ENCODE assay signal across 1 cellular context in genomic region chr3:33113772-33114621, GRCh38.
TF ChIP-seq lines count a peak whose summit lies in the region.

CRTAP (plus strand) TSS chr3:33114014; CDS start chr3:33114078, 64 bp downstream.

TF ChIP-seq in HepG2, 621 proteins besides CTCF, POLR2A, EP300 and RAD21 (continued from another document and continues in another):
- TF ChIP-seq HNF1B (CRISPR knock-in tag; IDR thresholded peaks at IDR 0.05) (no peak), ZNF766 (CRISPR knock-in tag; IDR thresholded peaks at IDR 0.05; ENCODE audit: borderline replicate concordance) (no peak), ZSCAN25 (CRISPR knock-in tag; IDR thresholded peaks at IDR 0.05) (no peak), ZKSCAN1 (IDR thresholded peaks at IDR 0.05; ENCODE audit: low read length) (no peak), ZNF367 (CRISPR knock-in tag; IDR thresholded peaks at IDR 0.05; ENCODE audit: borderline replicate concordance) (no peak), FOXP1 (IDR thresholded peaks at IDR 0.05) (no peak), FOXP1 (CRISPR knock-in tag; IDR thresholded peaks at IDR 0.05) (no peak), SMARCC2 (IDR thresholded peaks at IDR 0.05) (no peak), KDM5B (CRISPR knock-in tag; IDR thresholded peaks at IDR 0.05; ENCODE audit: borderline replicate concordance) (peak; percentile 78), KMT2B (CRISPR knock-in tag; IDR thresholded peaks at IDR 0.05) (no peak), ZSCAN9 (CRISPR knock-in tag; IDR thresholded peaks at IDR 0.05; ENCODE audit: borderline replicate concordance) (no peak; the same call in 1 of the 2 replicates), ZNF616 (CRISPR knock-in tag; IDR thresholded peaks at IDR 0.05; ENCODE audit: low read depth) (peak; percentile 94), ZBTB2 (CRISPR knock-in tag; IDR thresholded peaks at IDR 0.05; ENCODE audit: low read depth) (no peak), RBFOX2 (IDR thresholded peaks at IDR 0.05; ENCODE audit: low read depth, low read length) (peak; percentile 83), ZNF770 (CRISPR knock-in tag; IDR thresholded peaks at IDR 0.05) (no peak; the same call in 1 of the 2 replicates), DMAP1 (CRISPR knock-in tag; IDR thresholded peaks at IDR 0.05) (peak; percentile 47; the same call in 1 of the 2 replicates), NAIF1 (CRISPR knock-in tag; IDR thresholded peaks at IDR 0.05; ENCODE audit: borderline replicate concordance) (no peak), ARID2 (CRISPR knock-in tag; IDR thresholded peaks at IDR 0.05; ENCODE audit: borderline replicate concordance) (peak; percentile 89; the same call in 1 of the 2 replicates), ZNF275 (CRISPR knock-in tag; IDR thresholded peaks at IDR 0.05; ENCODE audit: borderline replicate concordance) (peak; percentile 56; the same call in 1 of the 2 replicates), MZF1 (CRISPR knock-in tag; IDR thresholded peaks at IDR 0.05; ENCODE audit: borderline replicate concordance) (0 out of 2 replicates have a peak, but pooled peaks have one; percentile 52), CHD2 (IDR thresholded peaks at IDR 0.05; ENCODE audit: low read depth, low read length) (no peak), CREB3 (CRISPR knock-in tag; IDR thresholded peaks at IDR 0.05) (no peak), GPBP1L1 (CRISPR knock-in tag; IDR thresholded peaks at IDR 0.05) (no peak), ZBTB14 (CRISPR knock-in tag; IDR thresholded peaks at IDR 0.05) (peak; percentile 62; the same call in 1 of the 2 replicates), ZFP1 (CRISPR knock-in tag; IDR thresholded peaks at IDR 0.05) (no peak), ZNF333 (CRISPR knock-in tag; IDR thresholded peaks at IDR 0.05; ENCODE audit: borderline replicate concordance) (no peak; the same call in 1 of the 2 replicates), SCMH1 (CRISPR knock-in tag; IDR thresholded peaks at IDR 0.05; ENCODE audit: borderline replicate concordance) (no peak), ZFP90 (CRISPR knock-in tag; IDR thresholded peaks at IDR 0.05; ENCODE audit: borderline replicate concordance) (no peak), E2F1 (CRISPR knock-in tag; IDR thresholded peaks at IDR 0.05) (no peak), HNF4A (CRISPR knock-in tag; IDR thresholded peaks at IDR 0.05) (no peak), ZIK1 (CRISPR knock-in tag; IDR thresholded peaks at IDR 0.05; ENCODE audit: borderline replicate concordance, low read depth) (peak; percentile 97), ZNF317 (CRISPR knock-in tag; IDR thresholded peaks at IDR 0.05) (no peak), ZNF30 (CRISPR knock-in tag; IDR thresholded peaks at IDR 0.05) (no peak), ZBED4 (CRISPR knock-in tag; IDR thresholded peaks at IDR 0.05; ENCODE audit: borderline replicate concordance) (no peak), IRF1 (CRISPR knock-in tag; IDR thresholded peaks at IDR 0.05; ENCODE audit: low read depth) (no peak), SOX6 (IDR thresholded peaks at IDR 0.05) (no peak), SOX6 (CRISPR knock-in tag; IDR thresholded peaks at IDR 0.05) (no peak), MIER3 (CRISPR knock-in tag; IDR thresholded peaks at IDR 0.05; ENCODE audit: borderline replicate concordance) (no peak), HINFP (CRISPR knock-in tag; IDR thresholded peaks at IDR 0.05; ENCODE audit: low read depth) (peak; percentile 24; the same call in 1 of the 2 replicates), ZNF737 (CRISPR knock-in tag; IDR thresholded peaks at IDR 0.05; ENCODE audit: borderline replicate concordance) (no peak), NFATC3 (CRISPR knock-in tag; IDR thresholded peaks at IDR 0.05) (no peak), EZH2 (conservative IDR thresholded peaks at IDR 0.05; ENCODE audit: low read depth, low read length) (no peak), ZNF432 (CRISPR knock-in tag; IDR thresholded peaks at IDR 0.05; ENCODE audit: borderline replicate concordance) (no peak)
